6 cellular contexts compared by ENCODE assay signal in the genomic region with DNA sequence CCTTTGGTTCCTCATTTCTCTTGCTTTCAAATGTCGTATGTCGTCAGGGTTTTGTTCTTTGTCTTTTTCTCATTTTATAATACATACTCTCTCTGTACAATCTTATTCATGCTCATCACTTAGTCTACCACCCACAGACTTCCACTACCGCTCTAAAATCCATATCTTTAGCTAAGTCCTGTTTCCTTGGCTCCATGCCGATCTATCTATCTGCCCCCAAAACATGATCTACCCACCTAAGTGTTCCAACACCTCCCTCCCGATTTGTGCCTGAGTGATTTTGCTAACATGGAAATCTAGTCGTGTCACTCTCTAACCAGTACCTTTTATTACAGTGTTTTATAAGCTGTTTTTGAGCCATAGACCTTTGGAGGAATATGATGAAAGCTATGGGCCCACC.
"Had no signal": no experiment of that assay in that cellular context is flagged by ENCODE, and none has a peak within 500 bp of the region (broad histone marks: within the 10 kb centered on the region; RNA-seq: fewer than 3 reads in every experiment).

No MANE protein-coding gene starts in this region.

- H3K9me3 Mint-ChIP-seq: GM23338 had no signal

- DNase-seq: H9, HCEC 1CT, IMR-90, KG1 had no signal

- H3K27ac Mint-ChIP-seq: GM23338, H9 had no signal

- H3K4me1 Mint-ChIP-seq: GM23338, H9 had no signal

- H3K4me3 Mint-ChIP-seq: GM23338, H9 had no signal

- ATAC-seq: GM23338, K562 had no signal
